In the genomic region with DNA sequence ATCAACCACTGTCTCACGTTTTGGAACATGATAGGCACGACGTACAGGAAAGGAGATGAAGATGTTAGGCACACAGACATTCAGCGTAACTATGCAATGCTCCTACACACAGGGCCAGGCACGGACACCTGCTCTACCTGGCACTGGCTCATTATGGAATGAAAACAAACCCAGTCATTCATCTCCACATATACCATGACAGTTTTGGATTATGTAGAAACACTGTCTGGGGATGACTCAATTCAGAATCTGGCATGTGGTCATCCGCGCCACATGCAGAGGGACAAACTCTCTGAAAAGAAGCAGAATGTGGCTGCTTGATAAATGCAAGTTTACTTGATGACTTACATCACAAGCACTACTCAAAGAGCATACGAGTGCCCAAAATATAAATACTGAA, we compare ENCODE assay signal across 25 cellular contexts. TPM values are rescaled to one million over a fixed set of nuclear protein-coding genes. Genes with fewer than 3 reads are reported as not detected.
DNase-seq lines count a peak whose midpoint lies in the region; ATAC-seq, FAIRE-seq and TF ChIP-seq lines count a peak whose summit lies in the region.
"Had no signal": no experiment of that assay in that cellular context is flagged by ENCODE, and none has a peak within 500 bp of the region (broad histone marks: within the 10 kb centered on the region; RNA-seq: fewer than 3 reads in every experiment).

No MANE protein-coding gene starts in this region.

- H3K4me1 Mint-ChIP-seq in activated CD8-positive, alpha-beta memory T cell treated with anti-CD3 and anti-CD28 coated beads, Interleukin-2, amount 10 ng/mL, durations not matched to agents 7 days and 5 days, result peaks cover 10% of the 10 kb centered on the region
- H3K4me1 Mint-ChIP-seq: naive B cell had no signal

- SMC1A ChIA-PET in GM12878 (lab: Charles Lee; ENCODE audit: uncharacterized antibody, unreplicated experiment), result interaction anchor here (2.1 kb wide), 1 partner anchor 11 kb away, joined by 7 read pairs; no protein-coding TSS in a partner anchor

- no peak overlapping the region for H3K27ac ChIP-seq in GM12878 (ENCODE audit: control insufficient read depth, insufficient read depth)
- no peak overlapping the region for H3K27ac ChIP-seq in psoas muscle
- H3K27ac ChIP-seq: BLaER1, VCaP had no signal

- no peak overlapping the region for H3K9ac ChIP-seq in GM12878 (ENCODE audit: control insufficient read depth, insufficient read depth, low read length)
- H3K9ac ChIP-seq: BLaER1 had no signal

- no peaks in the 10 kb centered on the region for H4K20me1 ChIP-seq in GM12878 (ENCODE audit: control insufficient read depth, insufficient read depth)
- H4K20me1 ChIP-seq: BLaER1 had no signal

- H3K4me3 ChIP-seq in GM12878, result no peak overlapping the region
- no peak overlapping the region for H3K4me3 ChIP-seq in psoas muscle
- H3K4me3 ChIP-seq in mucosa of descending colon, result no peak overlapping the region
- H3K4me3 ChIP-seq: BLaER1 had no signal

- CTCF ChIA-PET in activated CD8-positive, alpha-beta memory T cell treated with anti-CD3 and anti-CD28 coated beads, Interleukin-2, amount 10 ng/mL, durations not matched to agents 7 days and 5 days (lab: Charles Lee), result interaction anchor here (0.9 kb wide), 1 partner anchor 9 kb away, joined by 3 read pairs; no protein-coding TSS in a partner anchor
- CTCF ChIA-PET in GM12878 (lab: Yijun Ruan, JAX), result interaction anchor here (1.0 kb wide), 1 partner anchor 9 kb away, joined by 3 read pairs; no protein-coding TSS in a partner anchor

- WGBS in GM12878 (ENCODE audit: insufficient coverage, insufficient replicate concordance, low lambda C conversion rate, missing lambda C conversion rate), result 77% methylated on average over 8 of the region's 8 CpGs
- WGBS in psoas muscle, 3 donors, result 62 to 75% (median 67%) methylated on average over 8 of the region's 8 CpGs

- H2AFZ ChIP-seq in GM12878 (ENCODE audit: control insufficient read depth, low read depth, low read length), result no peak overlapping the region

- no peaks in the 10 kb centered on the region for H3K27me3 Mint-ChIP-seq in activated CD8-positive, alpha-beta memory T cell treated with anti-CD3 and anti-CD28 coated beads, Interleukin-2, amount 10 ng/mL, durations not matched to agents 7 days and 5 days
- H3K27me3 Mint-ChIP-seq: activated naive CD8-positive, alpha-beta T cell treated with anti-CD3 and anti-CD28 coated beads, Interleukin-2, amount 10 ng/mL, durations not matched to agents 7 days and 5 days; dendritic cell treated with granulocyte-macrophage colony-stimulating factor and Interleukin-4, amounts not matched to agents 40 ng/mL and 50 ng/mL, for 4 days; naive B cell; T-helper 17 cell had no signal

- intact Hi-C loops in GM12878 (cut with micrococcal nuclease; ENCODE audit: unreplicated experiment) (no loop called here), psoas muscle (cut with DNase I) (no loop called here), mucosa of descending colon (cut with DNase I, micrococcal nuclease) (no loop called here)

- TF ChIP-seq RAD21 in GM12878 (IDR thresholded peaks at IDR 0.05; ENCODE audit: insufficient read depth, low read depth, low read length), result no peak

- peak; percentile 58 for DNase-seq in activated CD8-positive, alpha-beta memory T cell treated with anti-CD3 and anti-CD28 coated beads, Interleukin-2, amount 10 ng/mL, durations not matched to agents 7 days and 5 days
- no peak for DNase-seq in activated CD8-positive, alpha-beta memory T cell treated with anti-CD3 and anti-CD28 coated beads for 24 hours
- DNase-seq in H54 (ENCODE audit: insufficient read length, low spot score) (no peak), GM12878 (ENCODE audit: low read depth, low spot score) (no peak), psoas muscle (no peak), mucosa of descending colon (no peak), NCI-H2081 (lab: John Stamatoyannopoulos, UW) (no peak), NCI-H187 (lab: John Stamatoyannopoulos, UW) (no peak)
- DNase-seq: ACHN; activated naive CD8-positive, alpha-beta T cell treated with anti-CD3 and anti-CD28 coated beads, Interleukin-2, amount 10 ng/mL, durations not matched to agents 7 days and 5 days; EL; GOT3; head of caudate nucleus; left cardiac atrium; mesendoderm; naive B cell; NCI-H2107; NCI-H510A treated with DMSO at 0.1 percent for 48 hours; NK-92 treated with Interleukin-12 subunit alpha and Interleukin-12 subunit beta, amount 100 ng/mL, for 24 hours; T-helper 17 cell had no signal

- TF ChIP-seq EP300 in GM12878 (IDR thresholded peaks at IDR 0.05; ENCODE audit: borderline replicate concordance in 1 of 2, control insufficient read depth in 1 of 2, low read depth in 2 of 2, low read length in 2 of 2), result no peak

- H3K9me3 Mint-ChIP-seq in activated CD8-positive, alpha-beta memory T cell treated with anti-CD3 and anti-CD28 coated beads, Interleukin-2, amount 10 ng/mL, durations not matched to agents 7 days and 5 days (ENCODE audit: low read depth), result no peaks in the 10 kb centered on the region
- H3K9me3 Mint-ChIP-seq: activated naive CD8-positive, alpha-beta T cell treated with anti-CD3 and anti-CD28 coated beads, Interleukin-2, amount 10 ng/mL, durations not matched to agents 7 days and 5 days; activated T-helper 1 cell treated with anti-CD3 and anti-CD28 coated beads, Interleukin-12 subunit alpha, Interleukin-12 subunit beta, Interleukin-2, Interleukin-4 antibody, amounts not matched to agents 30 ng/mL and 10 ng/mL and 1 ng/mL, durations not matched to agents 14 hours and 24 hours and 36 hours; dendritic cell treated with granulocyte-macrophage colony-stimulating factor and Interleukin-4, amounts not matched to agents 40 ng/mL and 50 ng/mL, for 4 days; naive B cell had no signal

- H3K27me3 ChIP-seq in GM12878 (replicated peaks in 1 of 2; ENCODE audit: control insufficient read depth in 2 of 2, insufficient read depth in 2 of 2, low read length in 1 of 2) (no peaks in the 10 kb centered on the region), psoas muscle (ENCODE audit: insufficient read depth in 3 of 3, low read length in 2 of 3) (no peaks in the 10 kb centered on the region)
- H3K27me3 ChIP-seq: BLaER1 had no signal

- no peaks in the 10 kb centered on the region for H3K79me2 ChIP-seq in GM12878 (ENCODE audit: control insufficient read depth, insufficient read depth, low read length)

- H3K4me1 ChIP-seq in GM12878 (ENCODE audit: control insufficient read depth, insufficient read depth, low read length) (no peaks in the 10 kb centered on the region), psoas muscle (no peaks in the 10 kb centered on the region), mucosa of descending colon (ENCODE audit: low read depth) (no peaks in the 10 kb centered on the region)
- H3K4me1 ChIP-seq: BLaER1 had no signal

- in situ Hi-C loops in GM12878 (cut with MboI), result no loop called here

- peak; percentile 57 for ATAC-seq in activated CD8-positive, alpha-beta memory T cell treated with anti-CD3 and anti-CD28 coated beads, Interleukin-2, amount 10 ng/mL, durations not matched to agents 7 days and 5 days
- ATAC-seq in GM12878, result no peak
- peak; percentile 39 to 73 (median 69) for ATAC-seq in psoas muscle
- ATAC-seq in mucosa of descending colon, result no peak
- ATAC-seq: Panc1, T-helper 17 cell had no signal

- FAIRE-seq in H54 (lab: Jason Lieb, UNC) (peak; percentile 43), GM12878 (lab: Jason Lieb, UNC) (no peak)

- H3K36me3 Mint-ChIP-seq in activated CD8-positive, alpha-beta memory T cell treated with anti-CD3 and anti-CD28 coated beads, Interleukin-2, amount 10 ng/mL, durations not matched to agents 7 days and 5 days, result peaks cover 47% of the 10 kb centered on the region
- H3K36me3 Mint-ChIP-seq: naive B cell had no signal

- H3K27ac Mint-ChIP-seq in activated CD8-positive, alpha-beta memory T cell treated with anti-CD3 and anti-CD28 coated beads, Interleukin-2, amount 10 ng/mL, durations not matched to agents 7 days and 5 days, result no peak overlapping the region
- H3K27ac Mint-ChIP-seq: activated naive CD8-positive, alpha-beta T cell treated with anti-CD3 and anti-CD28 coated beads, Interleukin-2, amount 10 ng/mL, durations not matched to agents 7 days and 5 days; activated T-helper 1 cell treated with anti-CD3 and anti-CD28 coated beads, Interleukin-12 subunit alpha, Interleukin-12 subunit beta, Interleukin-2, Interleukin-4 antibody, amounts not matched to agents 30 ng/mL and 10 ng/mL and 1 ng/mL, durations not matched to agents 14 hours and 24 hours and 36 hours; dendritic cell treated with granulocyte-macrophage colony-stimulating factor and Interleukin-4, amounts not matched to agents 40 ng/mL and 50 ng/mL, for 4 days had no signal

- POLR2A ChIA-PET in GM12878 (lab: Charles Lee), result no interaction called here

- TF ChIP-seq POLR2A in H54 (IDR thresholded peaks at IDR 0.05; ENCODE audit: low read depth, low read length), result no peak
- no peak for TF ChIP-seq POLR2A in GM12878 (IDR thresholded peaks at IDR 0.05; ENCODE audit: low read depth, low read length)

- no peaks in the 10 kb centered on the region; a peak in 1 of 4 replicates for H3K36me3 ChIP-seq in GM12878 (ENCODE audit: control insufficient read depth in 2 of 2, insufficient read depth in 2 of 2, low read length in 1 of 2)
- peaks cover 0 to 19% of the 10 kb centered on the region in 2 donors for H3K36me3 ChIP-seq in psoas muscle (ENCODE audit: insufficient read depth in 1 of 2, low read depth in 1 of 2)
- no peaks in the 10 kb centered on the region for H3K36me3 ChIP-seq in mucosa of descending colon (ENCODE audit: low read depth)

- no TSS peak for BruUV-seq in GM12878 (replicated peaks; lab: Mats Ljungman, UMichigan)

- no peaks in the 10 kb centered on the region for H3K9me3 ChIP-seq in GM12878 (replicated peaks; ENCODE audit: control insufficient read depth, insufficient read depth, low read length)
- no peaks in the 10 kb centered on the region for H3K9me3 ChIP-seq in psoas muscle
- no peaks in the 10 kb centered on the region for H3K9me3 ChIP-seq in mucosa of descending colon

- no peak for TF ChIP-seq CTCF in GM12878 (IDR thresholded peaks at IDR 0.05 in 2 of 3, conservative IDR thresholded peaks at IDR 0.05 in 1 of 3; ENCODE audit: control insufficient read depth in 2 of 3, extremely low read depth in 1 of 3, insufficient read depth in 1 of 3, low read depth in 3 of 3, low read length in 3 of 3)
- TF ChIP-seq CTCF in psoas muscle (IDR thresholded peaks at IDR 0.05), result no peak
- TF ChIP-seq CTCF in mucosa of descending colon (IDR thresholded peaks at IDR 0.05), result no peak

- H3K4me3 Mint-ChIP-seq in activated CD8-positive, alpha-beta memory T cell treated with anti-CD3 and anti-CD28 coated beads, Interleukin-2, amount 10 ng/mL, durations not matched to agents 7 days and 5 days, result no peak overlapping the region
- H3K4me3 Mint-ChIP-seq: activated naive CD8-positive, alpha-beta T cell treated with anti-CD3 and anti-CD28 coated beads, Interleukin-2, amount 10 ng/mL, durations not matched to agents 7 days and 5 days; activated T-helper 1 cell treated with anti-CD3 and anti-CD28 coated beads, Interleukin-12 subunit alpha, Interleukin-12 subunit beta, Interleukin-2, Interleukin-4 antibody, amounts not matched to agents 30 ng/mL and 10 ng/mL and 1 ng/mL, durations not matched to agents 14 hours and 24 hours and 36 hours; dendritic cell treated with granulocyte-macrophage colony-stimulating factor and Interleukin-4, amounts not matched to agents 40 ng/mL and 50 ng/mL, for 4 days; naive B cell; T-helper 17 cell had no signal

- RAD21 ChIA-PET in GM12878 (lab: Charles Lee; ENCODE audit: unreplicated experiment), result no interaction called here

- no peak overlapping the region for H3K4me2 ChIP-seq in GM12878 (ENCODE audit: control insufficient read depth, insufficient read depth)
- H3K4me2 ChIP-seq: BLaER1 had no signal

RNA-seq across cellular contexts. Expression of a gene that starts 29.5 kb away (rescaled TPM):
- 10 to 100 TPM; 28.5 to 40.9 TPM for total RNA-seq in activated CD8-positive, alpha-beta memory T cell treated with anti-CD3 and anti-CD28 coated beads, Interleukin-2, amount 10 ng/mL, durations not matched to agents 7 days and 5 days
- 8.7 and 12.0 TPM in 2 replicates for total RNA-seq in GM12878 (2013; cell fraction: nucleolus; rRNA removed)
- total RNA-seq in GM12878 (2014; rRNA removed) (27.3 and 35.4 TPM in 2 replicates), GM12878 (2014; rRNA removed; fragmentation: Illumina TruSeq; extraction: Trizol) (45.0 and 45.6 TPM in 2 replicates), GM12878 (2021) (32.7 and 36.5 TPM in 2 replicates), psoas muscle (10 to 100 TPM; 67.6 to 98.5 (median 79.2) TPM), mucosa of descending colon (10 to 100 TPM; 38.9 to 60.6 (median 47.2) TPM)
- 21.9 TPM for polyA plus RNA-seq in GM12878 (2011; ENCODE audit: low read depth)
- polyA plus RNA-seq in GM12878 (2011; rRNA removed) (41.5 and 75.1 TPM in 2 replicates), GM12878 (2014; fragmentation: Illumina TruSeq; extraction: Trizol) (37.2 and 45.5 TPM in 2 replicates), GM12878 (2014; fragmentation: Nextera tagmentation; extraction: Ambion mirVana) (10 to 100 TPM; 38.5 to 61.2 TPM), GM12878 (2014; rRNA removed) (33.7 and 41.6 TPM in 2 replicates), GM12878 (2016; fragmentation: Nextera tagmentation; extraction: Ambion mirVana) (10 to 100 TPM; 84.0 to 86.0 TPM), psoas muscle (100 to 1,000 TPM in 1 of 3 donors, 10 to 100 TPM in 2; 36.5 to 112 (median 99.0) TPM)
- 14.5 and 15.2 TPM in 2 replicates for polyA plus RNA-seq in GM12878 (2011; cell fraction: cytosol; rRNA removed)
- polyA plus RNA-seq in GM12878 (2011; cell fraction: nucleus; rRNA removed), result 12.0 and 13.0 TPM in 2 replicates
- polyA plus RNA-seq in GM12878 (2012), result 34.0 and 34.9 TPM in 2 replicates
- polyA minus RNA-seq in GM12878 (2011; rRNA and poly(A)+ RNA removed), result 8.4 and 11.3 TPM in 2 replicates
- 3.1 and 6.0 TPM in 2 replicates for polyA minus RNA-seq in GM12878 (2011; cell fraction: cytosol; rRNA and poly(A)+ RNA removed)
- polyA minus RNA-seq in GM12878 (2011; cell fraction: nucleus; rRNA and poly(A)+ RNA removed), result 3.4 and 4.3 TPM in 2 replicates

Comparison
In these comparisons a context has a peak if more than half of its experiments do, and no peak if none do; other contexts are left out.
1. ATAC-seq: peak in activated CD8-positive, alpha-beta memory T cell treated with anti-CD3 and anti-CD28 coated beads, Interleukin-2, amount 10 ng/mL, durations not matched to agents 7 days and 5 days (single experiment) and psoas muscle (4 of 4); none in GM12878 (single experiment) and mucosa of descending colon (single experiment).